In genomic region chr6:30725713-30726505, GRCh38 we compare ENCODE assay signal across 9 cellular contexts. TPM values are rescaled to one million over a fixed set of nuclear protein-coding genes. Genes with fewer than 3 reads are reported as not detected.
DNase-seq lines count a peak whose midpoint lies in the region; ATAC-seq, FAIRE-seq and TF ChIP-seq lines count a peak whose summit lies in the region.
"Had no signal": no experiment of that assay in that cellular context is flagged by ENCODE, and none has a peak within 500 bp of the region (broad histone marks: within the 10 kb centered on the region; RNA-seq: fewer than 3 reads in every experiment).

No MANE protein-coding gene starts in this region.

- H3K27me3 ChIP-seq in endothelial cell of umbilical vein (ENCODE audit: control insufficient read depth in 2 of 2, insufficient read depth in 2 of 2, low read length in 2 of 2): no peaks in the 10 kb centered on the region

- H4K20me1 ChIP-seq in endothelial cell of umbilical vein (replicated peaks; ENCODE audit: control insufficient read depth, extremely low read depth, insufficient read depth, low read length): peaks cover 7% of the 10 kb centered on the region

- intact Hi-C loops in endothelial cell of umbilical vein (cut with micrococcal nuclease): no loop called here

- peak; percentile 54 for DNase-seq in stimulated activated CD4-positive, alpha-beta T cell treated with anti-CD3 and anti-CD28 coated beads, Interleukin-15, amount 100 ng/mL, for 24 hours
- DNase-seq in stimulated activated CD4-positive, alpha-beta T cell treated with anti-CD3 and anti-CD28 coated beads, Interleukin-2, amount 100 ng/mL, for 48 hours: no peak
- DNase-seq in RPMI7951 (ENCODE audit: low read depth) (peak; percentile 72), endothelial cell of umbilical vein (ENCODE audit: low read depth, low spot score) (peak; percentile 26), type B pancreatic cell (ENCODE audit: extremely low spot score, unreplicated experiment) (no peak)
- no peak for DNase-seq in stimulated activated CD4-positive, alpha-beta T cell treated with anti-CD3 and anti-CD28 coated beads, Interleukin-12 subunit alpha, Interleukin-12 subunit beta, amount 100 ng/mL, for 4 hours
- DNase-seq in activated CD4-positive, CD25-positive, alpha-beta regulatory T cell treated with anti-CD3 and anti-CD28 coated beads, Interleukin-2, amount 50 U/mL, for 72 hours: no peak
- DNase-seq: NCI-H2081 treated with DMSO at 0.1 percent for 48 hours had no signal

- no peak for ATAC-seq in GM21619 (IDR thresholded peaks at IDR 0.05; ENCODE audit: unreplicated experiment)

- POLR2A ChIA-PET in endothelial cell of umbilical vein (lab: Charles Lee): interaction anchor here (0.5 kb wide), 1 partner anchor 111 kb away, joined by 3 read pairs; no protein-coding TSS in a partner anchor

- no peak overlapping the region for H2AFZ ChIP-seq in endothelial cell of umbilical vein (ENCODE audit: low read depth, low read length)

- H3K4me1 Mint-ChIP-seq in type B pancreatic cell (ENCODE audit: unreplicated experiment): peaks cover 16% of the 10 kb centered on the region

- dilution Hi-C loops in endothelial cell of umbilical vein (cut with MboI; ENCODE audit: extremely low pct_ligation_motif_present, low sequenced_read_pairs): loop anchor here (25.0 kb wide), 1 partner anchor 161 kb away; the partner anchor contains the start of gene DDR1

- H3K27me3 Mint-ChIP-seq in type B pancreatic cell: peaks cover 6% of the 10 kb centered on the region

- TF ChIP-seq CTCF in endothelial cell of umbilical vein (IDR thresholded peaks at IDR 0.05; ENCODE audit: extremely low read depth in 1 of 2, insufficient read depth in 1 of 2, low read depth in 1 of 2, low read length in 2 of 2): no peak
- TF ChIP-seq CTCF in type B pancreatic cell (conservative IDR thresholded peaks at IDR 0.05): no peak

- H3K36me3 ChIP-seq in endothelial cell of umbilical vein (ENCODE audit: control insufficient read depth in 2 of 2, extremely low read depth in 1 of 2, insufficient read depth in 2 of 2, low read length in 2 of 2): peaks cover 16 to 37% of the 10 kb centered on the region in 2 experiments

- H3K27ac Mint-ChIP-seq in type B pancreatic cell: peak overlapping the region; percentile 62

- peaks cover 44% of the 10 kb centered on the region for H3K36me3 Mint-ChIP-seq in type B pancreatic cell

- H3K9me3 Mint-ChIP-seq in type B pancreatic cell: no peaks in the 10 kb centered on the region

- H3K27ac ChIP-seq in endothelial cell of umbilical vein (ENCODE audit: insufficient read depth, low read depth, low read length): no peak overlapping the region

- H3K4me2 ChIP-seq in endothelial cell of umbilical vein (ENCODE audit: insufficient read depth, low read length): no peak overlapping the region

- peaks cover 42% of the 10 kb centered on the region for H3K79me2 ChIP-seq in endothelial cell of umbilical vein (ENCODE audit: control insufficient read depth, insufficient read depth, low read length)

- H3K9me1 ChIP-seq in endothelial cell of umbilical vein (replicated peaks; ENCODE audit: control insufficient read depth, extremely low read depth, insufficient read depth, low read length): no peaks in the 10 kb centered on the region

- BruUV-seq in endothelial cell of umbilical vein (replicated peaks; lab: Mats Ljungman, UMichigan): no TSS peak

- no peaks in the 10 kb centered on the region for H3K9me3 ChIP-seq in endothelial cell of umbilical vein (replicated peaks; ENCODE audit: control insufficient read depth, insufficient read depth, low read length)

- CTCF ChIA-PET in endothelial cell of umbilical vein (lab: Charles Lee): interaction anchor here (3.7 to 9.2 kb wide), 2 partner anchors 45 to 362 kb away, joined by 18 to 296 read pairs; no protein-coding TSS in a partner anchor

- no peak overlapping the region for H3K4me3 ChIP-seq in endothelial cell of umbilical vein (replicated peaks in 1 of 3; ENCODE audit: insufficient read depth in 1 of 3, low read depth in 1 of 3, low read length in 3 of 3)

- peaks cover 23% of the 10 kb centered on the region for H3K4me1 ChIP-seq in endothelial cell of umbilical vein (ENCODE audit: control insufficient read depth, extremely low read depth, insufficient read depth, low read length)

- TF ChIP-seq POLR2A in endothelial cell of umbilical vein (IDR thresholded peaks at IDR 0.05; ENCODE audit: low read depth, low read length): peak; percentile 59

- no peak overlapping the region for H3K9ac ChIP-seq in endothelial cell of umbilical vein (replicated peaks; ENCODE audit: extremely low read depth, insufficient read depth, low read length)

- no peak overlapping the region for H3K4me3 Mint-ChIP-seq in type B pancreatic cell

- peak; percentile 84 for FAIRE-seq in endothelial cell of umbilical vein (lab: Jason Lieb, UNC)

TF ChIP-seq in endothelial cell of umbilical vein, 7 proteins besides CTCF, POLR2A, EP300 and RAD21:
- peak; percentile 88 for TF ChIP-seq POLR2AphosphoS5 (IDR thresholded peaks at IDR 0.05; ENCODE audit: insufficient read depth, low read depth, low read length)
- TF ChIP-seq FOS (IDR thresholded peaks at IDR 0.05; ENCODE audit: borderline replicate concordance, insufficient read depth, low read length): no peak

RNA-seq across cellular contexts. Expression of gene TUBB, which starts 5.8 kb away (rescaled TPM):
- 1,269 and 1,837 TPM in 2 replicates for total RNA-seq in RPMI7951 (2014; rRNA removed; shearing (Covaris generic))
- 1,243 and 1,276 TPM in 2 replicates for total RNA-seq in endothelial cell of umbilical vein
- 1,408 and 1,437 TPM in 2 replicates for polyA plus RNA-seq in endothelial cell of umbilical vein
- 1,278 and 1,444 TPM in 2 replicates for polyA plus RNA-seq in endothelial cell of umbilical vein (2011; cell fraction: cytosol; rRNA removed)
- polyA plus RNA-seq in endothelial cell of umbilical vein (2011; cell fraction: nucleus; rRNA removed): 567 and 602 TPM in 2 replicates
- 869 and 1,219 TPM in 2 replicates for polyA plus RNA-seq in endothelial cell of umbilical vein (2012)
- 1,727 and 1,760 TPM in 2 replicates for polyA minus RNA-seq in endothelial cell of umbilical vein
- 468 TPM for polyA minus RNA-seq in endothelial cell of umbilical vein (2011; cell fraction: cytosol; rRNA and poly(A)+ RNA removed)
- 213 and 284 TPM in 2 replicates for polyA minus RNA-seq in endothelial cell of umbilical vein (2011; cell fraction: nucleus; rRNA and poly(A)+ RNA removed)
- 560 and 1,225 TPM in 2 replicates for total RNA-seq in type B pancreatic cell (ENCODE audit: low replicate concordance)

RNA-seq across cellular contexts. Expression of gene MDC1, which starts 8.8 kb away (rescaled TPM):
- 6.4 and 13.6 TPM in 2 replicates for total RNA-seq in RPMI7951 (2014; rRNA removed; shearing (Covaris generic))
- total RNA-seq in endothelial cell of umbilical vein (42.3 and 43.6 TPM in 2 replicates), type B pancreatic cell (ENCODE audit: low replicate concordance) (30.1 and 71.3 TPM in 2 replicates)
- 15.6 and 16.8 TPM in 2 replicates for polyA plus RNA-seq in endothelial cell of umbilical vein
- polyA plus RNA-seq in endothelial cell of umbilical vein (2011; cell fraction: cytosol; rRNA removed): 13.0 and 13.4 TPM in 2 replicates
- polyA plus RNA-seq in endothelial cell of umbilical vein (2011; cell fraction: nucleus; rRNA removed): 36.2 and 49.0 TPM in 2 replicates
- polyA plus RNA-seq in endothelial cell of umbilical vein (2012): 16.8 and 20.4 TPM in 2 replicates
- 14.6 and 17.6 TPM in 2 replicates for polyA minus RNA-seq in endothelial cell of umbilical vein
- 20.7 TPM for polyA minus RNA-seq in endothelial cell of umbilical vein (2011; cell fraction: cytosol; rRNA and poly(A)+ RNA removed)
- polyA minus RNA-seq in endothelial cell of umbilical vein (2011; cell fraction: nucleus; rRNA and poly(A)+ RNA removed): 11.9 and 14.6 TPM in 2 replicates

RNA-seq across cellular contexts. Expression of gene FLOT1, which starts 16.6 kb away (rescaled TPM):
- 108 and 118 TPM in 2 replicates for total RNA-seq in RPMI7951 (2014; rRNA removed; shearing (Covaris generic))
- total RNA-seq in endothelial cell of umbilical vein: 141 and 145 TPM in 2 replicates
- 146 and 154 TPM in 2 replicates for polyA plus RNA-seq in endothelial cell of umbilical vein
- 146 and 167 TPM in 2 replicates for polyA plus RNA-seq in endothelial cell of umbilical vein (2011; cell fraction: cytosol; rRNA removed)
- 258 and 271 TPM in 2 replicates for polyA plus RNA-seq in endothelial cell of umbilical vein (2011; cell fraction: nucleus; rRNA removed)
- 59.6 and 86.3 TPM in 2 replicates for polyA plus RNA-seq in endothelial cell of umbilical vein (2012)
- 122 and 136 TPM in 2 replicates for polyA minus RNA-seq in endothelial cell of umbilical vein
- 62.8 TPM for polyA minus RNA-seq in endothelial cell of umbilical vein (2011; cell fraction: cytosol; rRNA and poly(A)+ RNA removed)
- 238 and 240 TPM in 2 replicates for polyA minus RNA-seq in endothelial cell of umbilical vein (2011; cell fraction: nucleus; rRNA and poly(A)+ RNA removed)
- total RNA-seq in type B pancreatic cell (ENCODE audit: low replicate concordance): 72.9 and 94.8 TPM in 2 replicates

RNA-seq across cellular contexts. Expression of gene IER3, which starts 18.4 kb away (rescaled TPM):
- total RNA-seq in RPMI7951 (2014; rRNA removed; shearing (Covaris generic)): 377 and 410 TPM in 2 replicates
- 163 and 170 TPM in 2 replicates for total RNA-seq in endothelial cell of umbilical vein
- 344 and 468 TPM in 2 replicates for polyA plus RNA-seq in endothelial cell of umbilical vein
- 344 and 363 TPM in 2 replicates for polyA plus RNA-seq in endothelial cell of umbilical vein (2011; cell fraction: cytosol; rRNA removed)
- 547 and 658 TPM in 2 replicates for polyA plus RNA-seq in endothelial cell of umbilical vein (2011; cell fraction: nucleus; rRNA removed)
- polyA plus RNA-seq in endothelial cell of umbilical vein (2012): 266 and 464 TPM in 2 replicates
- polyA minus RNA-seq in endothelial cell of umbilical vein: 77.6 and 100 TPM in 2 replicates
- 38.7 TPM for polyA minus RNA-seq in endothelial cell of umbilical vein (2011; cell fraction: cytosol; rRNA and poly(A)+ RNA removed)
- 87.7 and 161 TPM in 2 replicates for polyA minus RNA-seq in endothelial cell of umbilical vein (2011; cell fraction: nucleus; rRNA and poly(A)+ RNA removed)
- total RNA-seq in type B pancreatic cell (ENCODE audit: low replicate concordance): 24.3 and 40.1 TPM in 2 replicates

RNA-seq across cellular contexts. Expression of gene NRM, which starts 35.1 kb away (rescaled TPM):
- 18.2 and 29.2 TPM in 2 replicates for total RNA-seq in RPMI7951 (2014; rRNA removed; shearing (Covaris generic))
- 28.5 and 32.2 TPM in 2 replicates for total RNA-seq in endothelial cell of umbilical vein
- polyA plus RNA-seq in endothelial cell of umbilical vein: 33.8 and 36.7 TPM in 2 replicates
- 33.0 and 34.0 TPM in 2 replicates for polyA plus RNA-seq in endothelial cell of umbilical vein (2011; cell fraction: cytosol; rRNA removed)
- polyA plus RNA-seq in endothelial cell of umbilical vein (2011; cell fraction: nucleus; rRNA removed): 16.0 and 18.9 TPM in 2 replicates
- 17.7 and 22.2 TPM in 2 replicates for polyA plus RNA-seq in endothelial cell of umbilical vein (2012)
- polyA minus RNA-seq in endothelial cell of umbilical vein: 17.5 and 18.7 TPM in 2 replicates
- polyA minus RNA-seq in endothelial cell of umbilical vein (2011; cell fraction: cytosol; rRNA and poly(A)+ RNA removed): 20.0 TPM
- 4.5 and 7.8 TPM in 2 replicates for polyA minus RNA-seq in endothelial cell of umbilical vein (2011; cell fraction: nucleus; rRNA and poly(A)+ RNA removed)
- total RNA-seq in type B pancreatic cell (ENCODE audit: low replicate concordance): 21.8 and 48.9 TPM in 2 replicates

Comparison
In these comparisons a context has a peak if more than half of its experiments do, and no peak if none do; other contexts are left out.
1. DNase-seq: peak in stimulated activated CD4-positive, alpha-beta T cell treated with anti-CD3 and anti-CD28 coated beads, Interleukin-15, amount 100 ng/mL, for 24 hours (single experiment), RPMI7951 (single experiment) and endothelial cell of umbilical vein (single experiment); none in stimulated activated CD4-positive, alpha-beta T cell treated with anti-CD3 and anti-CD28 coated beads, Interleukin-2, amount 100 ng/mL, for 48 hours (0 of 2), type B pancreatic cell (single experiment), stimulated activated CD4-positive, alpha-beta T cell treated with anti-CD3 and anti-CD28 coated beads, Interleukin-12 subunit alpha, Interleukin-12 subunit beta, amount 100 ng/mL, for 4 hours (single experiment) and activated CD4-positive, CD25-positive, alpha-beta regulatory T cell treated with anti-CD3 and anti-CD28 coated beads, Interleukin-2, amount 50 U/mL, for 72 hours (single experiment).